In genomic region chr2:231573698-231574421, GRCh38 we compare ENCODE assay signal across 19 cellular contexts. TPM values are rescaled to one million over a fixed set of nuclear protein-coding genes. Genes with fewer than 3 reads are reported as not detected.
DNase-seq lines count a peak whose midpoint lies in the region; ATAC-seq and TF ChIP-seq lines count a peak whose summit lies in the region.
"Had no signal": no experiment of that assay in that cellular context is flagged by ENCODE, and none has a peak within 500 bp of the region (broad histone marks: within the 10 kb centered on the region; RNA-seq: fewer than 3 reads in every experiment).

No MANE protein-coding gene starts in this region.

- H3K79me2 ChIP-seq in mesendoderm (ENCODE audit: control insufficient read depth, insufficient read depth, low read length), result no peaks in the 10 kb centered on the region

- H4K8ac ChIP-seq in mesendoderm (ENCODE audit: low read depth, low read length), result no peak overlapping the region

- no peak overlapping the region for H3K4me2 ChIP-seq in mesendoderm (ENCODE audit: low read length)
- H3K4me2 ChIP-seq: PC-9 had no signal

- no peak overlapping the region for H4K5ac ChIP-seq in mesendoderm (ENCODE audit: low read length)

- H3K18ac ChIP-seq in mesendoderm (ENCODE audit: low read length), result peak overlapping the region; percentile 33

- H2BK15ac ChIP-seq in mesendoderm (replicated peaks; ENCODE audit: low read depth), result no peak overlapping the region

- H3K27me3 Mint-ChIP-seq in natural killer cell treated with Interleukin-12 subunit alpha and Interleukin-12 subunit beta and Interleukin-15 and Interleukin-18, amount 100 ng/mL, for 72 hours, result no peaks in the 10 kb centered on the region
- H3K27me3 Mint-ChIP-seq in natural killer cell (ENCODE audit: low read depth in 2 of 2), result no peaks in the 10 kb centered on the region
- H3K27me3 Mint-ChIP-seq in central memory CD8-positive, alpha-beta T cell, result no peaks in the 10 kb centered on the region

- no peak overlapping the region for H3K27ac ChIP-seq in mesendoderm (ENCODE audit: low read depth, low read length)
- no peak overlapping the region for H3K27ac ChIP-seq in aorta (ENCODE audit: low read depth in 1 of 2, low read length in 2 of 2)
- H3K27ac ChIP-seq: PC-9, SK-N-MC had no signal

- no peak overlapping the region for H3K4ac ChIP-seq in mesendoderm (ENCODE audit: low read depth, low read length)

- no peaks in the 10 kb centered on the region for H3K9me3 ChIP-seq in aorta (ENCODE audit: control insufficient read depth, low read length)
- H3K9me3 ChIP-seq: Caco-2 had no signal

- no peaks in the 10 kb centered on the region for H3K79me1 ChIP-seq in mesendoderm (ENCODE audit: low read length)

- H3K23ac ChIP-seq in mesendoderm (ENCODE audit: low read length), result no peak overlapping the region

- H3K9ac ChIP-seq in mesendoderm (ENCODE audit: low read length), result peak overlapping the region; percentile 51

- no peaks in the 10 kb centered on the region for H3K36me3 Mint-ChIP-seq in natural killer cell treated with Interleukin-12 subunit alpha and Interleukin-12 subunit beta and Interleukin-15 and Interleukin-18, amount 100 ng/mL, for 72 hours
- H3K36me3 Mint-ChIP-seq in natural killer cell, result no peaks in the 10 kb centered on the region
- H3K36me3 Mint-ChIP-seq in central memory CD8-positive, alpha-beta T cell (ENCODE audit: insufficient read depth), result no peaks in the 10 kb centered on the region

- no peak overlapping the region for H2BK120ac ChIP-seq in mesendoderm (ENCODE audit: low read depth, low read length)

- peak overlapping the region; percentile 97 for H2BK5ac ChIP-seq in mesendoderm (ENCODE audit: low read length)

- no peak overlapping the region for H3K27ac Mint-ChIP-seq in natural killer cell treated with Interleukin-12 subunit alpha and Interleukin-12 subunit beta and Interleukin-15 and Interleukin-18, amount 100 ng/mL, for 72 hours
- no peak overlapping the region for H3K27ac Mint-ChIP-seq in natural killer cell
- peak overlapping the region; percentile 19 for H3K27ac Mint-ChIP-seq in central memory CD8-positive, alpha-beta T cell (ENCODE audit: low read depth)

- H3K4me3 Mint-ChIP-seq in natural killer cell treated with Interleukin-12 subunit alpha and Interleukin-12 subunit beta and Interleukin-15 and Interleukin-18, amount 100 ng/mL, for 72 hours, result no peak overlapping the region
- H3K4me3 Mint-ChIP-seq in natural killer cell, result no peak overlapping the region
- no peak overlapping the region for H3K4me3 Mint-ChIP-seq in central memory CD8-positive, alpha-beta T cell
- H3K4me3 Mint-ChIP-seq: CD14-positive monocyte had no signal

- H3K4me1 Mint-ChIP-seq in natural killer cell treated with Interleukin-12 subunit alpha and Interleukin-12 subunit beta and Interleukin-15 and Interleukin-18, amount 100 ng/mL, for 72 hours (ENCODE audit: low read depth in 2 of 2), result peaks cover 14 to 18% of the 10 kb centered on the region in 2 donors
- peaks cover 18% of the 10 kb centered on the region in 2 donors for H3K4me1 Mint-ChIP-seq in natural killer cell
- no peaks in the 10 kb centered on the region for H3K4me1 Mint-ChIP-seq in central memory CD8-positive, alpha-beta T cell

- intact Hi-C loops in natural killer cell (cut with micrococcal nuclease), result no loop called here
- intact Hi-C loops in aorta (cut with DNase I), result no loop called here

- peak; percentile 42 to 43 for ATAC-seq in natural killer cell treated with Interleukin-12 subunit alpha and Interleukin-12 subunit beta and Interleukin-15 and Interleukin-18, amount 100 ng/mL, for 72 hours
- ATAC-seq in natural killer cell (no peak), aorta (ENCODE audit: low FRiP score) (peak; percentile 41), GM21737 (IDR thresholded peaks at IDR 0.05; ENCODE audit: unreplicated experiment) (no peak)
- no peak for ATAC-seq in central memory CD8-positive, alpha-beta T cell (replicated peaks; ENCODE audit: extremely low read depth, poor library complexity, severe bottlenecking)
- ATAC-seq: Right ventricle myocardium inferior had no signal

- peak overlapping the region; percentile 79 for H3K56ac ChIP-seq in mesendoderm (ENCODE audit: low read length)

- DNase-seq in natural killer cell treated with Interleukin-12 subunit alpha and Interleukin-12 subunit beta and Interleukin-15 and Interleukin-18, amount 100 ng/mL, for 72 hours (ENCODE audit: low spot score), result no peak
- DNase-seq in natural killer cell (no peak), mesendoderm (no peak), aorta (no peak), Ammon's horn (ENCODE audit: low spot score) (no peak)
- DNase-seq in central memory CD8-positive, alpha-beta T cell (ENCODE audit: low spot score in 2 of 2), result no peak
- DNase-seq in activated CD8-positive, alpha-beta memory T cell treated with anti-CD3 and anti-CD28 coated beads, Interleukin-2, amount 50 U/mL, for 4 hours, result no peak
- DNase-seq: Caco-2; MM.1S; NCI-H1105 treated with DMSO at 0.1 percent for 48 hours; NCI-H2029; NCI-H526; NK-92 treated with Interleukin-12 subunit alpha and Interleukin-12 subunit beta, amount 100 ng/mL, for 24 hours; PC-9 had no signal

- H3K4me3 ChIP-seq in mesendoderm (ENCODE audit: low read length) (no peak overlapping the region), aorta (ENCODE audit: low read length in 2 of 2) (no peak overlapping the region)
- H3K4me3 ChIP-seq: PC-9, SK-N-MC had no signal

- no peaks in the 10 kb centered on the region for H3K36me3 ChIP-seq in mesendoderm (ENCODE audit: control insufficient read depth, insufficient read depth, low read length)
- H3K36me3 ChIP-seq in aorta (ENCODE audit: control insufficient read depth in 1 of 2, insufficient read depth in 2 of 2, low read length in 1 of 2), result no peaks in the 10 kb centered on the region

- no peak for TF ChIP-seq CTCF in natural killer cell (IDR thresholded peaks at IDR 0.05)

- H3K4me1 ChIP-seq in mesendoderm (ENCODE audit: control insufficient read depth, low read depth, low read length) (peaks cover 13% of the 10 kb centered on the region), aorta (ENCODE audit: control insufficient read depth in 1 of 2, insufficient read depth in 2 of 2, low read length in 2 of 2) (no peaks in the 10 kb centered on the region)
- H3K4me1 ChIP-seq: Caco-2 had no signal

- H3K27me3 ChIP-seq in mesendoderm (ENCODE audit: insufficient read depth, low read length, poor library complexity) (no peaks in the 10 kb centered on the region), aorta (ENCODE audit: control insufficient read depth in 1 of 2, insufficient read depth in 2 of 2, low read length in 1 of 2) (no peaks in the 10 kb centered on the region)

- peaks cover 3% of the 10 kb centered on the region for H3K9me3 Mint-ChIP-seq in natural killer cell treated with Interleukin-12 subunit alpha and Interleukin-12 subunit beta and Interleukin-15 and Interleukin-18, amount 100 ng/mL, for 72 hours
- peaks cover 0 to 3% of the 10 kb centered on the region in 2 donors for H3K9me3 Mint-ChIP-seq in natural killer cell
- H3K9me3 Mint-ChIP-seq in central memory CD8-positive, alpha-beta T cell, result no peaks in the 10 kb centered on the region

- no CpG with 5 or more reads among the region's 15 CpGs for WGBS in mesendoderm (ENCODE audit: extremely low coverage, insufficient coverage, low lambda C conversion rate)
- 78 to 81% methylated on average over 15 of the region's 15 CpGs for WGBS in aorta, 2 donors

- H2AK5ac ChIP-seq in mesendoderm (ENCODE audit: low read length), result peak overlapping the region; percentile 74

RNA-seq across cellular contexts. Expression of gene TEX44, which starts 18.8 kb away (rescaled TPM):
- total RNA-seq in natural killer cell treated with Interleukin-12 subunit alpha and Interleukin-12 subunit beta and Interleukin-15 and Interleukin-18, amount 100 ng/mL, for 72 hours, result not detected
- total RNA-seq in natural killer cell (not detected), aorta (not detected)
- polyA plus RNA-seq in mesendoderm (2013, experiment 1 of 2), result not detected
- not detected for polyA plus RNA-seq in mesendoderm (2013, experiment 2 of 2)
- not detected for polyA plus RNA-seq in aorta
- total RNA-seq: A172, Caco-2, PC-9, Right ventricle myocardium inferior had no signal
- polyA plus RNA-seq: CD14-positive monocyte had no signal

RNA-seq across cellular contexts. Expression of gene NMUR1, which starts 43.6 kb away (rescaled TPM):
- total RNA-seq in natural killer cell treated with Interleukin-12 subunit alpha and Interleukin-12 subunit beta and Interleukin-15 and Interleukin-18, amount 100 ng/mL, for 72 hours, result 1 to 10 TPM; 3.1 to 3.4 TPM
- 100 to 1,000 TPM in 1 of 3 donors, 10 to 100 TPM in 2; 67.4 to 103 (median 80.2) TPM for total RNA-seq in natural killer cell
- 0.15 TPM for polyA plus RNA-seq in mesendoderm (2013, experiment 1 of 2)
- 0.20 TPM for polyA plus RNA-seq in mesendoderm (2013, experiment 2 of 2)
- total RNA-seq in aorta, result 1 to 10 TPM in 1 of 2 donors, under 1 TPM in 1; 0.36 to 2.1 TPM
- under 1 TPM in 1 of 2 donors, not detected in 1; 0.15 TPM for polyA plus RNA-seq in aorta
- total RNA-seq: A172, Caco-2, PC-9 had no signal
- polyA plus RNA-seq: CD14-positive monocyte had no signal

Comparison
In these comparisons a context has a peak if more than half of its experiments do, and no peak if none do; other contexts are left out.
1. ATAC-seq: peak in natural killer cell treated with Interleukin-12 subunit alpha and Interleukin-12 subunit beta and Interleukin-15 and Interleukin-18, amount 100 ng/mL, for 72 hours (2 of 2) and aorta (single experiment); none in natural killer cell (0 of 3), central memory CD8-positive, alpha-beta T cell (single experiment) and GM21737 (single experiment).
2. RNA of gene NMUR1, which starts 43.6 kb away (total RNA-seq): 67.4 to 103 TPM in natural killer cell; 3.1 to 3.4 TPM in natural killer cell treated with Interleukin-12 subunit alpha and Interleukin-12 subunit beta and Interleukin-15 and Interleukin-18, amount 100 ng/mL, for 72 hours and 0.36 to 2.1 TPM in aorta; every median in the first group is over 10 times any median in the second.